ENCODE assay signal across 8 cellular contexts in the genomic region with DNA sequence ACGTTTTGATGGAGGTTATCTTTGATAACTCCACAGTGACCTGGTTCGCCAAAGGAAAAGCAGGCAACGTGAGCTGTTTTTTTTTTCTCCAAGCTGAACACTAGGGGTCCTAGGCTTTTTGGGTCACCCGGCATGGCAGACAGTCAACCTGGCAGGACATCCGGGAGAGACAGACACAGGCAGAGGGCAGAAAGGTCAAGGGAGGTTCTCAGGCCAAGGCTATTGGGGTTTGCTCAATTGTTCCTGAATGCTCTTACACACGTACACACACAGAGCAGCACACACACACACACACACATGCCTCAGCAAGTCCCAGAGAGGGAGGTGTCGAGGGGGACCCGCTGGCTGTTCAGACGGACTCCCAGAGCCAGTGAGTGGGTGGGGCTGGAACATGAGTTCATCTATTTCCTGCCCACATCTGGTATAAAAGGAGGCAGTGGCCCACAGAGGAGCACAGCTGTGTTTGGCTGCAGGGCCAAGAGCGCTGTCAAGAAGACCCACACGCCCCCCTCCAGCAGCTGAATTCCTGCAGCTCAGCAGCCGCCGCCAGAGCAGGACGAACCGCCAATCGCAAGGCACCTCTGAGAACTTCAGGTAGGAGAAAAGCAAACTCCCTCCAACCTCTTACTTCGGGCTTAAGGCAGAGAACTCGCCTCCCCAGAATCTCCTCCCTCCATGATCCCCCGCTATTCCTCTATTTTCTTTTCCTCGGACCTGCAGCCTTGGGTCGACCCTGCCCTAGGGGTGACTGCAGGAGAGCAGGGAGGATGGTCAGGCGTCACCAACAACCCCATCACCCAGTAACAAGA. TPM values are rescaled to one million over a fixed set of nuclear protein-coding genes. Genes with fewer than 3 reads are reported as not detected.
DNase-seq lines count a peak whose midpoint lies in the region; ATAC-seq, FAIRE-seq and TF ChIP-seq lines count a peak whose summit lies in the region.

SERPINE1 (plus strand) TSS at position 454 of the 809 bp plus-strand sequence. CDS start 1,290 bp downstream, outside the sequence.

- peak within 1 kb of the TSS; percentile 50 to 64 for H3K27ac ChIP-seq in kidney (ENCODE audit: low read depth in 2 of 2, low read length in 2 of 2)

- H3K9ac ChIP-seq in kidney (ENCODE audit: low read length in 2 of 2) = peak within 1 kb of the TSS in 1 of 2 donors; percentile 40

- ATAC-seq in GM18868 (IDR thresholded peaks at IDR 0.05; ENCODE audit: unreplicated experiment) = peak; percentile 63

- intact Hi-C loops in kidney (cut with DNase I) = no loop called here

- peak; percentile 9 for TF ChIP-seq CTCF in cardiac fibroblast (IDR thresholded peaks at IDR 0.05; ENCODE audit: low read depth, low read length)
- TF ChIP-seq CTCF in kidney (IDR thresholded peaks at IDR 0.05; ENCODE audit: borderline replicate concordance, extremely low read depth, insufficient read depth) = no peak

- H3K4me1 ChIP-seq in kidney (ENCODE audit: control insufficient read depth in 1 of 2, insufficient read depth in 1 of 2, low read depth in 1 of 2, low read length in 2 of 2) = peaks cover 7 to 18% of the 10 kb centered on the region in 2 donors

- H3K9me3 ChIP-seq in kidney (ENCODE audit: control insufficient read depth in 1 of 2, low read length in 2 of 2) = no peaks in the 10 kb centered on the region

- H3K36me3 ChIP-seq in kidney (ENCODE audit: control insufficient read depth in 1 of 2, insufficient read depth in 2 of 2, low read length in 2 of 2) = no peaks in the 10 kb centered on the region

- FAIRE-seq in kidney (lab: Jason Lieb, UNC) = no peak

- H3K4me3 ChIP-seq in cardiac fibroblast (replicated peaks in 1 of 2; ENCODE audit: low read depth in 2 of 2, low read length in 2 of 2) (peak within 1 kb of the TSS; percentile 61 to 95), kidney (ENCODE audit: low read length in 2 of 2) (peak within 1 kb of the TSS; percentile 58 to 59)

- DNase-seq in AML-193 (lab: John Stamatoyannopoulos, UW) (peak; percentile 15 to 18), HS-5 (ENCODE audit: low read depth) (peak; percentile 91), T1000 (lab: John Stamatoyannopoulos, UW) (peak; percentile 91), cardiac fibroblast (ENCODE audit: low read depth in 2 of 2) (peak; percentile 100), kidney (peak; percentile 97), LoVo (ENCODE audit: low spot score) (no peak)
- DNase-seq in stimulated activated CD4-positive, alpha-beta T cell treated with anti-CD3 and anti-CD28 coated beads, Interleukin-2, amount 100 ng/mL, for 24 hours = peak; percentile 32 to 41

RNA-seq across cellular contexts. Expression of gene SERPINE1, which starts in this region (rescaled TPM):
- 9.9 TPM for total RNA-seq in kidney
- polyA plus RNA-seq in kidney (ENCODE audit: insufficient read depth, low read depth, low replicate concordance) = 3.5 TPM
